Comparison of ENCODE assay signal across 8 cellular contexts in genomic region chr11:113289341-113290187, GRCh38. TPM values are rescaled to one million over a fixed set of nuclear protein-coding genes. Genes with fewer than 3 reads are reported as not detected.
A peak's percentile ranks its signal among the peaks of the same experiment; 100 is the strongest.
DNase-seq lines count a peak whose midpoint lies in the region; ATAC-seq and TF ChIP-seq lines count a peak whose summit lies in the region.

No MANE protein-coding gene starts in this region.

- H3K27ac ChIP-seq in stomach, result no peak overlapping the region

- ATAC-seq in HG03354 (IDR thresholded peaks at IDR 0.05; ENCODE audit: poor library complexity, severe bottlenecking, unreplicated experiment) (peak; percentile 94), esophagus mucosa (peak; percentile 81)

- no peak overlapping the region for H3K27ac Mint-ChIP-seq in nephron

- no peak overlapping the region for H3K4me3 ChIP-seq in stomach

- 57 to 69% (median 64%) methylated on average over 13 of the region's 13 CpGs for WGBS in stomach, 5 donors

- intact Hi-C loops in stomach (cut with DNase I; ENCODE audit: low total_unique reads), result loop anchor here (5.0 to 10.0 kb wide), 2 partner anchors 702 to 1005 kb away; no protein-coding TSS in a partner anchor

- no peak overlapping the region for H3K4me3 Mint-ChIP-seq in nephron

- peak; percentile 8 for DNase-seq in CMK (ENCODE audit: low read depth)
- DNase-seq in GM19240 (ENCODE audit: insufficient read length, low spot score), result peak; percentile 62
- peak; percentile 81 for DNase-seq in NCI-H82 (lab: John Stamatoyannopoulos, UW)
- peak; percentile 53 for DNase-seq in activated CD8-positive, alpha-beta memory T cell treated with anti-CD3 and anti-CD28 coated beads, Interleukin-2, amount 50 U/mL, for 4 hours
- DNase-seq in stomach, result peak; percentile 67

- H3K9me3 Mint-ChIP-seq in nephron, result no peaks in the 10 kb centered on the region

- TF ChIP-seq EP300 in stomach (IDR thresholded peaks at IDR 0.05), result no peak

- no peaks in the 10 kb centered on the region for H3K36me3 Mint-ChIP-seq in nephron (ENCODE audit: low read depth)

- peaks cover 0 to 11% (median 4%) of the 10 kb centered on the region in 3 donors for H3K27me3 ChIP-seq in stomach

- TF ChIP-seq POLR2A in stomach (IDR thresholded peaks at IDR 0.05), result no peak

- peak; percentile 94 to 96 (median 95) for TF ChIP-seq CTCF in nephron (IDR thresholded peaks at IDR 0.05; ENCODE audit: unreplicated experiment in 3 of 3)
- TF ChIP-seq CTCF in stomach (IDR thresholded peaks at IDR 0.05), result peak in 5 of 7 experiments; percentile 75 to 88 (median 82)

- H3K9me3 ChIP-seq in stomach, result no peaks in the 10 kb centered on the region

- peaks cover 25% of the 10 kb centered on the region for H3K4me1 Mint-ChIP-seq in nephron

- no peaks in the 10 kb centered on the region for H3K36me3 ChIP-seq in stomach

- H3K4me1 ChIP-seq in stomach, result peaks cover 0 to 17% (median 3%) of the 10 kb centered on the region in 4 donors

- H3K27me3 Mint-ChIP-seq in nephron (ENCODE audit: low read depth), result no peaks in the 10 kb centered on the region

RNA-seq across cellular contexts. Expression of gene TTC12, which starts 24.8 kb away (rescaled TPM):
- total RNA-seq in esophagus mucosa, result 11.8 TPM
- total RNA-seq in stomach, result 10 to 100 TPM in 4 of 5 donors, 1 to 10 TPM in 1; 4.1 to 58.9 (median 31.9) TPM
- polyA plus RNA-seq in stomach, result 1 to 10 TPM; 3.7 to 7.6 (median 6.8) TPM

Comparison
In these comparisons a context has a peak if more than half of its experiments do, and no peak if none do; other contexts are left out.
1. DNase-seq: peak in every context shown above with its lines; median percentile 81 in NCI-H82; 67 in stomach; 62 in GM19240; 53 in activated CD8-positive, alpha-beta memory T cell treated with anti-CD3 and anti-CD28 coated beads, Interleukin-2, amount 50 U/mL, for 4 hours; 8 in CMK.